Comparison of ENCODE assay signal across 23 cellular contexts in the genomic region with DNA sequence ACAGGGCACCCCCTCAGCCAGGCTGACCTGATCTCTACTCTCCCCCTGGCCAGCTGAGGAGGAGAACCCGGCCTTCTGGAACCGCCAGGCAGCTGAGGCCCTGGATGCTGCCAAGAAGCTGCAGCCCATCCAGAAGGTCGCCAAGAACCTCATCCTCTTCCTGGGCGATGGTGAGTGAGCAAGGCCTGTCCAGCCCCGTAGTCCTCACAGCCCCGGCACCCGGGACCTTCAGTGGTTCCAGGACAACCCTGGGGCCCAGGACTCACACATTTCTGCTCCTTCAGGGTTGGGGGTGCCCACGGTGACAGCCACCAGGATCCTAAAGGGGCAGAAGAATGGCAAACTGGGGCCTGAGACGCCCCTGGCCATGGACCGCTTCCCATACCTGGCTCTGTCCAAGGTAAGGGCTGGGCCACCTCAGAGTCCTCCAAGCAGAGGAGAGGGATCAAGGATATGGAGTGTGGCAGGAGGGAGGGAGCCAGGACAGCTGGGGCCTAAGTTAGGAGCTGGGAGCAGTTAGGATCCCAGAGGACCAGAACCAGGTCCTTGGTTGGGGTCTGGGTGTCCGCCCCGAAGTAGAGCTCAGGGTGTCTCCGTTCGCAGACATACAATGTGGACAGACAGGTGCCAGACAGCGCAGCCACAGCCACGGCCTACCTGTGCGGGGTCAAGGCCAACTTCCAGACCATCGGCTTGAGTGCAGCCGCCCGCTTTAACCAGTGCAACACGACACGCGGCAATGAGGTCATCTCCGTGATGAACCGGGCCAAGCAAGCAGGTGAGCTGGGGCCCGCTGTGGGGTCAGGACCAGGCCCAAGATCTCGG. TPM values are rescaled to one million over a fixed set of nuclear protein-coding genes. Genes with fewer than 3 reads are reported as not detected.
DNase-seq lines count a peak whose midpoint lies in the region; ATAC-seq and TF ChIP-seq lines count a peak whose summit lies in the region.
"Had no signal": no experiment of that assay in that cellular context is flagged by ENCODE, and none has a peak within 500 bp of the region (broad histone marks: within the 10 kb centered on the region; RNA-seq: fewer than 3 reads in every experiment).

No MANE protein-coding gene starts in this region.

- WGBS in suprapubic skin: 88% methylated on average over 20 of the region's 27 CpGs

- H3K4me3 Mint-ChIP-seq in activated CD8-positive, alpha-beta memory T cell treated with anti-CD3 and anti-CD28 coated beads, Interleukin-2, amount 10 ng/mL, durations not matched to agents 7 days and 5 days: no peak overlapping the region
- no peak overlapping the region for H3K4me3 Mint-ChIP-seq in chondrocyte (ENCODE audit: unreplicated experiment)
- H3K4me3 Mint-ChIP-seq in effector memory CD8-positive, alpha-beta T cell: no peak overlapping the region
- H3K4me3 Mint-ChIP-seq: CD4-positive, alpha-beta T cell; GM23338 had no signal

- no peak overlapping the region for H3K27ac Mint-ChIP-seq in activated CD8-positive, alpha-beta memory T cell treated with anti-CD3 and anti-CD28 coated beads, Interleukin-2, amount 10 ng/mL, durations not matched to agents 7 days and 5 days
- no peak overlapping the region for H3K27ac Mint-ChIP-seq in chondrocyte (ENCODE audit: unreplicated experiment)
- H3K27ac Mint-ChIP-seq in effector memory CD8-positive, alpha-beta T cell: no peak overlapping the region
- H3K27ac Mint-ChIP-seq: CD4-positive, alpha-beta T cell; GM23338 had no signal

- peak; percentile 22 for DNase-seq in activated CD8-positive, alpha-beta memory T cell treated with anti-CD3 and anti-CD28 coated beads, Interleukin-2, amount 50 U/mL, for 48 hours
- no peak for DNase-seq in activated CD8-positive, alpha-beta memory T cell treated with anti-CD3 and anti-CD28 coated beads, Interleukin-2, amount 10 ng/mL, durations not matched to agents 7 days and 5 days
- DNase-seq in chondrocyte (ENCODE audit: low spot score) (peak; percentile 80), mesenteric fat pad (ENCODE audit: low spot score) (peak; percentile 73), suprapubic skin (ENCODE audit: low spot score in 2 of 2) (peak; percentile 45 to 78), NCI-H69 (lab: John Stamatoyannopoulos, UW) (no peak), hippocampal formation (lab: John Stamatoyannopoulos, UW) (no peak)
- DNase-seq in effector memory CD8-positive, alpha-beta T cell: no peak
- DNase-seq: BE2C; Calu3; CD4-positive, alpha-beta T cell; DMS79; NCI-H1436 treated with DMSO at 0.1 percent for 48 hours; NCI-H2029 treated with DMSO at 0.1 percent for 48 hours; NCI-H2171 treated with DMSO at 0.1 percent for 48 hours; NCI-H446 treated with DMSO at 0.1 percent for 48 hours; NCI-H748 treated with DMSO at 0.1 percent for 48 hours; OCI-M1 had no signal

- H3K27ac ChIP-seq in suprapubic skin: no peak overlapping the region
- H3K27ac ChIP-seq: 22Rv1, KMS-11 had no signal

- H3K9me3 ChIP-seq in suprapubic skin: no peaks in the 10 kb centered on the region
- H3K9me3 ChIP-seq: BE2C had no signal

- no peak for TF ChIP-seq EP300 in suprapubic skin (IDR thresholded peaks at IDR 0.05)

- CTCF ChIA-PET in activated CD8-positive, alpha-beta memory T cell treated with anti-CD3 and anti-CD28 coated beads, Interleukin-2, amount 10 ng/mL, durations not matched to agents 7 days and 5 days (lab: Charles Lee): no interaction called here

- H3K27me3 ChIP-seq in suprapubic skin: peaks cover 42% of the 10 kb centered on the region

- H3K36me3 Mint-ChIP-seq in activated CD8-positive, alpha-beta memory T cell treated with anti-CD3 and anti-CD28 coated beads, Interleukin-2, amount 10 ng/mL, durations not matched to agents 7 days and 5 days: no peaks in the 10 kb centered on the region
- no peaks in the 10 kb centered on the region for H3K36me3 Mint-ChIP-seq in chondrocyte (ENCODE audit: low read depth)
- H3K36me3 Mint-ChIP-seq in effector memory CD8-positive, alpha-beta T cell (ENCODE audit: insufficient read depth): peaks cover 9% of the 10 kb centered on the region

- no peak for ATAC-seq in activated CD8-positive, alpha-beta memory T cell treated with anti-CD3 and anti-CD28 coated beads, Interleukin-2, amount 10 ng/mL, durations not matched to agents 7 days and 5 days
- no peak for ATAC-seq in effector memory CD8-positive, alpha-beta T cell (replicated peaks)
- ATAC-seq: GM23338 had no signal

- H3K9me3 Mint-ChIP-seq in activated CD8-positive, alpha-beta memory T cell treated with anti-CD3 and anti-CD28 coated beads, Interleukin-2, amount 10 ng/mL, durations not matched to agents 7 days and 5 days (ENCODE audit: low read depth): no peaks in the 10 kb centered on the region
- H3K9me3 Mint-ChIP-seq in chondrocyte (ENCODE audit: low read depth): no peaks in the 10 kb centered on the region
- H3K9me3 Mint-ChIP-seq in effector memory CD8-positive, alpha-beta T cell: no peaks in the 10 kb centered on the region
- H3K9me3 Mint-ChIP-seq: CD4-positive, alpha-beta T cell; GM23338 had no signal

- no peaks in the 10 kb centered on the region for H3K4me1 Mint-ChIP-seq in activated CD8-positive, alpha-beta memory T cell treated with anti-CD3 and anti-CD28 coated beads, Interleukin-2, amount 10 ng/mL, durations not matched to agents 7 days and 5 days
- H3K4me1 Mint-ChIP-seq in chondrocyte (ENCODE audit: low read depth): peaks cover 17% of the 10 kb centered on the region
- peaks cover 0 to 2% of the 10 kb centered on the region in 2 donors for H3K4me1 Mint-ChIP-seq in effector memory CD8-positive, alpha-beta T cell (ENCODE audit: low read depth in 2 of 2)
- H3K4me1 Mint-ChIP-seq: GM23338 had no signal

- H3K4me3 ChIP-seq in suprapubic skin: no peak overlapping the region
- H3K4me3 ChIP-seq: GM23338 had no signal

- no peaks in the 10 kb centered on the region for H3K4me1 ChIP-seq in suprapubic skin
- H3K4me1 ChIP-seq: BE2C had no signal

- TF ChIP-seq CTCF in chondrocyte (IDR thresholded peaks at IDR 0.05) (no peak), suprapubic skin (IDR thresholded peaks at IDR 0.05) (no peak)

- no peak for TF ChIP-seq POLR2A in suprapubic skin (IDR thresholded peaks at IDR 0.05)

- H3K36me3 ChIP-seq in suprapubic skin: no peaks in the 10 kb centered on the region
- H3K36me3 ChIP-seq: BE2C had no signal

- peaks cover 9% of the 10 kb centered on the region for H3K27me3 Mint-ChIP-seq in activated CD8-positive, alpha-beta memory T cell treated with anti-CD3 and anti-CD28 coated beads, Interleukin-2, amount 10 ng/mL, durations not matched to agents 7 days and 5 days
- peaks cover 14% of the 10 kb centered on the region for H3K27me3 Mint-ChIP-seq in chondrocyte (ENCODE audit: low read depth)
- peaks cover 17 to 74% of the 10 kb centered on the region in 2 donors for H3K27me3 Mint-ChIP-seq in effector memory CD8-positive, alpha-beta T cell

RNA-seq across cellular contexts. Expression of a gene that starts 0.6 kb away (rescaled TPM):
- not detected for total RNA-seq in activated CD8-positive, alpha-beta memory T cell treated with anti-CD3 and anti-CD28 coated beads, Interleukin-2, amount 10 ng/mL, durations not matched to agents 7 days and 5 days
- total RNA-seq in chondrocyte: not detected in 3 replicates
- total RNA-seq in mesenteric fat pad: 0.71 TPM
- not detected for total RNA-seq in suprapubic skin
- total RNA-seq: Calu3; CD4-positive, alpha-beta T cell; G401; GM23338; M059J had no signal

RNA-seq across cellular contexts. Expression of a gene that starts 31.1 kb away (rescaled TPM):
- under 1 TPM in 1 of 2 experiments, not detected in 1; 0.21 TPM for total RNA-seq in activated CD8-positive, alpha-beta memory T cell treated with anti-CD3 and anti-CD28 coated beads, Interleukin-2, amount 10 ng/mL, durations not matched to agents 7 days and 5 days
- total RNA-seq in chondrocyte (0.12 to 0.53 TPM in 2 of 3 replicates, not detected in the other), mesenteric fat pad (0.35 TPM), suprapubic skin (under 1 TPM in 2 of 4 donors, not detected in 2; 0.68 to 0.83 TPM)
- total RNA-seq: Calu3; CD4-positive, alpha-beta T cell; M059J had no signal

RNA-seq across cellular contexts. Expression of a gene that starts 49.9 kb away (rescaled TPM):
- total RNA-seq in activated CD8-positive, alpha-beta memory T cell treated with anti-CD3 and anti-CD28 coated beads, Interleukin-2, amount 10 ng/mL, durations not matched to agents 7 days and 5 days: not detected
- total RNA-seq in chondrocyte: not detected in 3 replicates
- total RNA-seq in mesenteric fat pad: not detected
- total RNA-seq in suprapubic skin: not detected
- total RNA-seq: Calu3; CD4-positive, alpha-beta T cell; M059J had no signal

Comparison
In these comparisons a context has a peak if more than half of its experiments do, and no peak if none do; other contexts are left out.
1. DNase-seq: peak in activated CD8-positive, alpha-beta memory T cell treated with anti-CD3 and anti-CD28 coated beads, Interleukin-2, amount 50 U/mL, for 48 hours (single experiment), chondrocyte (single experiment), mesenteric fat pad (single experiment) and suprapubic skin (2 of 2); none in activated CD8-positive, alpha-beta memory T cell treated with anti-CD3 and anti-CD28 coated beads, Interleukin-2, amount 10 ng/mL, durations not matched to agents 7 days and 5 days (single experiment), NCI-H69 (single experiment), effector memory CD8-positive, alpha-beta T cell (0 of 3) and hippocampal formation (0 of 2).